31 cellular contexts compared by ENCODE assay signal in genomic region chr3:160671995-160672394, GRCh38. TPM values are rescaled to one million over a fixed set of nuclear protein-coding genes. Genes with fewer than 3 reads are reported as not detected.
"Had no signal": no experiment of that assay in that cellular context is flagged by ENCODE, and none has a peak within 500 bp of the region (broad histone marks: within the 10 kb centered on the region; RNA-seq: fewer than 3 reads in every experiment).

No MANE protein-coding gene starts in this region.

- DNase-seq: dorsolateral prefrontal cortex; effector CD4-positive, alpha-beta T cell; head of caudate nucleus; left ventricle myocardium superior; mesenchymal stem cell; mucosa of descending colon; naive B cell; pancreas; stimulated activated CD4-positive, alpha-beta T cell treated with anti-CD3 and anti-CD28 coated beads, Interleukin-12 subunit alpha, Interleukin-12 subunit beta, amount 100 ng/mL, for 4 hours; stimulated activated CD4-positive, alpha-beta T cell treated with anti-CD3 and anti-CD28 coated beads, Interleukin-1b, Interleukin-23, amount 100 ng/mL, for 48 hours; stimulated activated CD4-positive, alpha-beta T cell treated with anti-CD3 and anti-CD28 coated beads, Interleukin-4, amount 100 ng/mL, for 4 hours; stimulated activated naive CD4-positive, alpha-beta T cell; stimulated activated naive CD8-positive, alpha-beta T cell treated with anti-CD3 and anti-CD28 coated beads, Interleukin-15, amount 100 ng/mL, for 72 hours; thyroid gland had no signal

- H3K9me3 Mint-ChIP-seq: mesothelial cell of epicardium; naive B cell; natural killer cell treated with Interleukin-12 subunit alpha and Interleukin-12 subunit beta and Interleukin-15 and Interleukin-18, amount 100 ng/mL, for 72 hours; stimulated activated naive CD8-positive, alpha-beta T cell treated with anti-CD3 and anti-CD28 coated beads, Interleukin-15, amount 100 ng/mL, for 72 hours; type B pancreatic cell had no signal

- H3K9me3 ChIP-seq: mucosa of descending colon, neutrophil, pancreas, thyroid gland had no signal

- ATAC-seq: left ventricle myocardium superior; mucosa of descending colon; natural killer cell treated with Interleukin-12 subunit alpha and Interleukin-12 subunit beta and Interleukin-15 and Interleukin-18, amount 100 ng/mL, for 72 hours; pancreas; sciatic nerve; stimulated activated naive CD8-positive, alpha-beta T cell treated with anti-CD3 and anti-CD28 coated beads, Interleukin-15, amount 100 ng/mL, for 72 hours had no signal

- H3K4me3 ChIP-seq: dorsolateral prefrontal cortex, lung, mucosa of descending colon, pancreas, smooth muscle cell, thyroid gland had no signal

- H3K27ac ChIP-seq: dorsolateral prefrontal cortex, neutrophil, thyroid gland had no signal

- H3K27me3 ChIP-seq: dorsolateral prefrontal cortex, neutrophil, pancreas, thyroid gland had no signal

- H3K4me1 Mint-ChIP-seq: naive B cell; stimulated activated naive CD8-positive, alpha-beta T cell treated with anti-CD3 and anti-CD28 coated beads, Interleukin-15, amount 100 ng/mL, for 72 hours had no signal

- H3K4me3 Mint-ChIP-seq: mesothelial cell of epicardium; naive B cell; natural killer cell treated with Interleukin-12 subunit alpha and Interleukin-12 subunit beta and Interleukin-15 and Interleukin-18, amount 100 ng/mL, for 72 hours; neural crest cell; stimulated activated naive CD8-positive, alpha-beta T cell treated with anti-CD3 and anti-CD28 coated beads, Interleukin-15, amount 100 ng/mL, for 72 hours; type B pancreatic cell had no signal

- H3K4me2 ChIP-seq: smooth muscle cell had no signal

- H3K36me3 ChIP-seq: neutrophil, pancreas, thyroid gland had no signal

- H3K36me3 Mint-ChIP-seq: mesothelial cell of epicardium; naive B cell; natural killer cell treated with Interleukin-12 subunit alpha and Interleukin-12 subunit beta and Interleukin-15 and Interleukin-18, amount 100 ng/mL, for 72 hours; type B pancreatic cell had no signal

- FAIRE-seq: colon, keratinocyte, pancreas had no signal

- H3K27me3 Mint-ChIP-seq: stimulated activated naive CD8-positive, alpha-beta T cell treated with anti-CD3 and anti-CD28 coated beads, Interleukin-15, amount 100 ng/mL, for 72 hours; type B pancreatic cell had no signal

- H3K27ac Mint-ChIP-seq: mesothelial cell of epicardium; naive B cell; natural killer cell treated with Interleukin-12 subunit alpha and Interleukin-12 subunit beta and Interleukin-15 and Interleukin-18, amount 100 ng/mL, for 72 hours; stimulated activated naive CD8-positive, alpha-beta T cell treated with anti-CD3 and anti-CD28 coated beads, Interleukin-15, amount 100 ng/mL, for 72 hours; type B pancreatic cell had no signal

RNA-seq across cellular contexts. Expression of gene ARL14, which starts 5.0 kb away (rescaled TPM):
- total RNA-seq: cerebellum; dorsolateral prefrontal cortex; fibroblast of villous mesenchyme; frontal cortex; glomerular endothelial cell; left ventricle myocardium superior; lung; mesothelial cell of epicardium; natural killer cell treated with Interleukin-12 subunit alpha and Interleukin-12 subunit beta and Interleukin-15 and Interleukin-18, amount 100 ng/mL, for 72 hours; neural crest cell; omental fat pad; posterior vena cava; sciatic nerve; temporal lobe; thyroid gland had no signal
- polyA plus RNA-seq: smooth muscle cell had no signal
